ENCODE assay signal across 19 cellular contexts in genomic region chr1:61131248-61131647, GRCh38. TPM values are rescaled to one million over a fixed set of nuclear protein-coding genes. Genes with fewer than 3 reads are reported as not detected.
DNase-seq lines count a peak whose midpoint lies in the region; ATAC-seq and TF ChIP-seq lines count a peak whose summit lies in the region.
"Had no signal": no experiment of that assay in that cellular context is flagged by ENCODE, and none has a peak within 500 bp of the region (broad histone marks: within the 10 kb centered on the region; RNA-seq: fewer than 3 reads in every experiment).

No MANE protein-coding gene starts in this region.

- H4K20me1 ChIP-seq in hepatocyte (ENCODE audit: insufficient read depth, poor library complexity, severe bottlenecking) = no peaks in the 10 kb centered on the region
- H4K20me1 ChIP-seq: BLaER1 had no signal

- peak overlapping the region; percentile 74 for H3K27ac ChIP-seq in left ventricle myocardium inferior (replicated peaks)
- peak overlapping the region; percentile 86 for H3K27ac ChIP-seq in hepatocyte
- H3K27ac ChIP-seq: BLaER1, SJCRH30 had no signal

- H3K79me2 ChIP-seq in hepatocyte = peaks cover 63% of the 10 kb centered on the region

- H3K9me3 ChIP-seq in left ventricle myocardium inferior (replicated peaks) (no peaks in the 10 kb centered on the region), hepatocyte (ENCODE audit: low read depth) (no peaks in the 10 kb centered on the region)
- H3K9me3 ChIP-seq: BLaER1, SJCRH30 had no signal

- no peaks in the 10 kb centered on the region for H3K9me2 ChIP-seq in hepatocyte (replicated peaks; ENCODE audit: insufficient read depth)

- H3K4me3 ChIP-seq in left ventricle myocardium inferior (no peak overlapping the region), hepatocyte (no peak overlapping the region)
- H3K4me3 ChIP-seq: BLaER1, SJCRH30 had no signal

- H3K27me3 ChIP-seq in left ventricle myocardium inferior (ENCODE audit: low read depth) = no peaks in the 10 kb centered on the region
- H3K27me3 ChIP-seq in hepatocyte = no peaks in the 10 kb centered on the region
- H3K27me3 ChIP-seq: BLaER1, SJCRH30 had no signal

- H3K4me2 ChIP-seq in hepatocyte = peak overlapping the region; percentile 57
- H3K4me2 ChIP-seq: BLaER1 had no signal

- H2AFZ ChIP-seq in hepatocyte = no peak overlapping the region

- TF ChIP-seq CTCF in left ventricle myocardium inferior (IDR thresholded peaks at IDR 0.05; ENCODE audit: borderline replicate concordance) = no peak
- TF ChIP-seq CTCF in hepatocyte (IDR thresholded peaks at IDR 0.05; ENCODE audit: poor library complexity) = no peak

- H3K36me3 ChIP-seq in left ventricle myocardium inferior (no peaks in the 10 kb centered on the region), hepatocyte (replicated peaks; ENCODE audit: insufficient read depth, low read depth) (no peaks in the 10 kb centered on the region)
- H3K36me3 ChIP-seq: BLaER1, SJCRH30 had no signal

- H3K4me1 ChIP-seq in left ventricle myocardium inferior (peaks cover 63% of the 10 kb centered on the region), hepatocyte (ENCODE audit: insufficient read depth) (peaks cover 17% of the 10 kb centered on the region)

- ATAC-seq in SK-N-SH treated with all-trans-retinoic acid at 6 μM for 48 hours (peak; percentile 32), HG03159 (IDR thresholded peaks at IDR 0.05; ENCODE audit: unreplicated experiment) (no peak)
- ATAC-seq: HCT116 had no signal

- intact Hi-C loops in left ventricle myocardium inferior (cut with micrococcal nuclease) = no loop called here
- intact Hi-C loops in cardiac septum (cut with DNase I) = loop anchor here (5.0 kb wide), 1 partner anchor 121 kb away; no protein-coding TSS in a partner anchor

- DNase-seq in left ventricle myocardium inferior (no peak), cardiac septum (ENCODE audit: low spot score) (no peak), hepatocyte (ENCODE audit: low spot score) (no peak), RKO (ENCODE audit: low spot score) (no peak), NCI-H187 treated with DMSO at 0.1 percent for 48 hours (lab: John Stamatoyannopoulos, UW) (no peak)
- DNase-seq: CD4-positive, alpha-beta T cell; COR-L47; MM.1S; NCI-H1048; NCI-H1417 treated with DMSO at 0.1 percent for 48 hours; NCI-H187; NCI-H2227 treated with DMSO at 0.1 percent for 48 hours; NCI-H510A; NK-92 treated with Interleukin-12 subunit alpha and Interleukin-12 subunit beta, amount 100 ng/mL, for 24 hours had no signal

TF ChIP-seq in SK-N-SH treated with all-trans-retinoic acid at 6 μM for 48 hours, 23 proteins besides CTCF, POLR2A, EP300 and RAD21:
- TF ChIP-seq OSR1 (CRISPR knock-in tag; IDR thresholded peaks at IDR 0.05) (no peak), TSHZ2 (CRISPR knock-in tag; IDR thresholded peaks at IDR 0.05) (no peak), CSRNP3 (CRISPR knock-in tag; IDR thresholded peaks at IDR 0.05) (no peak), ESRRG (CRISPR knock-in tag; IDR thresholded peaks at IDR 0.05) (no peak), ZNF70 (CRISPR knock-in tag; IDR thresholded peaks at IDR 0.05) (no peak), TCF4 (CRISPR knock-in tag; IDR thresholded peaks at IDR 0.05; ENCODE audit: borderline replicate concordance) (no peak)

RNA-seq across cellular contexts. Expression of gene NFIA, which starts 48.9 kb away (rescaled TPM):
- total RNA-seq in left ventricle myocardium inferior (90.2 TPM), cardiac septum (78.6 TPM), hepatocyte (15.1 and 18.1 TPM in 2 replicates)
- 12.6 and 18.2 TPM in 2 replicates for polyA plus RNA-seq in hepatocyte
